Comparison of ENCODE assay signal across 10 cellular contexts in the genomic region with DNA sequence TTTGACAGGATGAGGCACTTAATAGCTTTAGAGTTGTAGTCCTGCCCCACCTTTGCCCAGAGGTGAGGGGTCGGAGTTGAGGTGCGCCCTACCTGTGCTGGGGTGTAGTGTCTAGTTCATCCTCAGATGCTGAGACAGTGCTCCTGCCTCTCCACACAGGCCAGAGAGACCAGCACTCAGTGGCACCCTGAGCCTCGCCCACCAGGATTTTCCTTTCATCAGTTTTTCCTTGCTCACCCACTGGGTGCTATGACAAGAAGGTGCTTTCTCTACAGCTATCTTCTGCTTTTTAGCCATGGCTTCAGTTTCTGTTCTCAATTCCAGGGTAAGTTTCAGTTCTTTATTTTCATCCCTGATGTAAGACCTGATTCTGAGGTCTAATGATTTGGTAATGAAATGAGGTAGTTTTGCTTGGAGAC. TPM values are rescaled to one million over a fixed set of nuclear protein-coding genes. Genes with fewer than 3 reads are reported as not detected.
DNase-seq lines count a peak whose midpoint lies in the region; ATAC-seq lines count a peak whose summit lies in the region.
"Had no signal": no experiment of that assay in that cellular context is flagged by ENCODE, and none has a peak within 500 bp of the region (broad histone marks: within the 10 kb centered on the region; RNA-seq: fewer than 3 reads in every experiment).

No MANE protein-coding gene starts in this region.

- H3K9ac ChIP-seq in GM23248 = no peak overlapping the region

- no peaks in the 10 kb centered on the region for H3K79me2 ChIP-seq in GM23248 (ENCODE audit: insufficient read depth)

- H3K4me1 ChIP-seq in GM23248 (ENCODE audit: insufficient read depth) = peaks cover 9% of the 10 kb centered on the region

- WGBS in GM23248 (ENCODE audit: low coverage in 1 of 2, low lambda C conversion rate in 2 of 2, missing lambda C conversion rate in 2 of 2), 2 experiments = 90 to 97% methylated on average over 3 of the region's 3 CpGs

- H3K27ac Mint-ChIP-seq in naive B cell = peak overlapping the region; percentile 92 to 100 (median 99)
- H3K27ac Mint-ChIP-seq: mesothelial cell of epicardium had no signal

- H3K27me3 ChIP-seq in H7 (ENCODE audit: control insufficient read depth, insufficient read depth, low read length) = no peaks in the 10 kb centered on the region
- peaks cover 5% of the 10 kb centered on the region; the same call in 1 of the 2 replicates for H3K27me3 ChIP-seq in GM23248 (replicated peaks; ENCODE audit: insufficient read depth)
- H3K27me3 ChIP-seq: upper lobe of left lung had no signal

- DNase-seq in naive B cell (peak; percentile 87), COR-L47 (lab: John Stamatoyannopoulos, UW) (no peak), hippocampal formation (lab: John Stamatoyannopoulos, UW) (no peak), H7 (no peak), GM23248 (no peak)
- DNase-seq: upper lobe of left lung had no signal

- no peaks in the 10 kb centered on the region for H3K9me3 Mint-ChIP-seq in naive B cell
- H3K9me3 Mint-ChIP-seq: mesothelial cell of epicardium had no signal

- H3K9me3 ChIP-seq in GM23248 (ENCODE audit: low read depth) = no peaks in the 10 kb centered on the region
- H3K9me3 ChIP-seq: upper lobe of left lung had no signal

- no peak overlapping the region for H3K4me2 ChIP-seq in GM23248 (ENCODE audit: unreplicated experiment)

- H3K36me3 ChIP-seq in H7 (replicated peaks; ENCODE audit: control insufficient read depth, insufficient read depth, low read length) (no peaks in the 10 kb centered on the region), GM23248 (ENCODE audit: low read depth) (no peaks in the 10 kb centered on the region)
- H3K36me3 ChIP-seq: upper lobe of left lung had no signal

- H3K9me2 ChIP-seq in GM23248 (ENCODE audit: insufficient read depth) = no peaks in the 10 kb centered on the region

- H3K4me3 Mint-ChIP-seq in naive B cell = peak overlapping the region; percentile 45 to 85 (median 76)
- H3K4me3 Mint-ChIP-seq: mesothelial cell of epicardium had no signal

- H3K4me3 ChIP-seq in H7 (ENCODE audit: insufficient read depth, low read depth, low read length) = no peak overlapping the region
- H3K4me3 ChIP-seq in GM23248 = no peak overlapping the region
- H3K4me3 ChIP-seq: upper lobe of left lung had no signal

- H3F3A ChIP-seq in GM23248 (ENCODE audit: insufficient read depth) = no peaks in the 10 kb centered on the region

- ATAC-seq in GM18519 (IDR thresholded peaks at IDR 0.05; ENCODE audit: low FRiP score, unreplicated experiment) = peak; percentile 62
- ATAC-seq in GM21423 (IDR thresholded peaks at IDR 0.05; ENCODE audit: unreplicated experiment) = peak; percentile 78
- ATAC-seq in HG03565 (IDR thresholded peaks at IDR 0.05; ENCODE audit: unreplicated experiment) = peak; percentile 86
- ATAC-seq in naive B cell (ENCODE audit: low read depth in 2 of 2) = peak; percentile 90

- peaks cover 55 to 75% (median 59%) of the 10 kb centered on the region in 3 donors for H3K4me1 Mint-ChIP-seq in naive B cell

- no peaks in the 10 kb centered on the region for H3K36me3 Mint-ChIP-seq in naive B cell
- H3K36me3 Mint-ChIP-seq: mesothelial cell of epicardium had no signal

- H4K20me1 ChIP-seq in GM23248 (ENCODE audit: insufficient read depth) = no peaks in the 10 kb centered on the region

- H3K27ac ChIP-seq in GM23248 = no peak overlapping the region
- H3K27ac ChIP-seq: upper lobe of left lung had no signal

- H2AFZ ChIP-seq in GM23248 = no peak overlapping the region

- in situ Hi-C loops in GM23248 (cut with MboI) = no loop called here

- H3K27me3 Mint-ChIP-seq in naive B cell = no peaks in the 10 kb centered on the region

RNA-seq across cellular contexts. Expression of a gene that starts 16.8 kb away (rescaled TPM):
- polyA plus RNA-seq in naive B cell (ENCODE audit: low read depth in 6 of 6) (10 to 100 TPM; 13.4 to 32.9 (median 19.1) TPM), GM23248 (2016; fragmentation: Nextera tagmentation; extraction: Ambion mirVana) (16.4 and 17.2 TPM in 2 replicates)
- 7.4 and 10.0 TPM in 2 replicates for total RNA-seq in H7 (2014; rRNA removed; shearing (Covaris generic))
- 15.7 and 41.5 TPM in 2 replicates for total RNA-seq in GM23248 (2014; rRNA removed; shearing (Covaris generic))
